ENCODE assay signal across 21 cellular contexts in the genomic region with DNA sequence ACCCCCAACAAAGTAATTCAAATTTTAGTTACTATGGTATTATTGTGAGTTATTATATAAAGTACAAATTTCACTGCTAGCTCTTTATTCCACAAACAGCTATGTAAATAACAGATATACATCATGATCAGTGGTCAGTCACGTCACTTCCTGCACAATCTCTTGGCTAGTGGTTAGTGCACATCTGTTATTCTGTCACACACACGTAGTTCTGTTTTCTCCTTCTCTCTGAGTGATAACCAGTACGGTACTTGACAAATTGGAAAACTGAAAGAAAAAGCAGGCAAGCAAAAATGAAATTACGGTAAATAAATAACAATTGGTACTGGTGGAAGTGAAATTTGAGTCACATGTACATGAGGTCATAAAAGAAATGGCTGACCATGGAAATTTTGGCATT.
"Had no signal": no experiment of that assay in that cellular context is flagged by ENCODE, and none has a peak within 500 bp of the region (broad histone marks: within the 10 kb centered on the region; RNA-seq: fewer than 3 reads in every experiment).

No MANE protein-coding gene starts in this region.

- H3K9ac ChIP-seq: SK-N-SH had no signal

- H3K4me2 ChIP-seq: SK-N-SH had no signal

- H3K27ac ChIP-seq: RWPE1 had no signal

- DNase-seq: KBM-7; MV-4-11; NCI-H1048; NCI-H1105; NCI-H1417; NCI-H1436 treated with DMSO at 0.1 percent for 48 hours; NCI-H1694; NCI-H187 treated with DMSO at 0.1 percent for 48 hours; NCI-H2029 treated with DMSO at 0.1 percent for 48 hours; NCI-H2171 treated with DMSO at 0.1 percent for 48 hours; NCI-H2227 treated with DMSO at 0.1 percent for 48 hours; NCI-H524 treated with DMSO at 0.1 percent for 48 hours; NCI-H69; NCI-H774; NK-92 treated with Interleukin-12 subunit alpha and Interleukin-12 subunit beta, amount 100 ng/mL, for 24 hours; SHP77; SK-N-SH; T-helper 1 cell; T-helper 17 cell had no signal

- ATAC-seq: Panc1, T-helper 17 cell had no signal

- H3K9me2 ChIP-seq: SK-N-SH had no signal
